In genomic region chr1:54248966-54249365, GRCh38 we compare ENCODE assay signal across 18 cellular contexts. TPM values are rescaled to one million over a fixed set of nuclear protein-coding genes. Genes with fewer than 3 reads are reported as not detected.
DNase-seq lines count a peak whose midpoint lies in the region; ATAC-seq, FAIRE-seq and TF ChIP-seq lines count a peak whose summit lies in the region.
"Had no signal": no experiment of that assay in that cellular context is flagged by ENCODE, and none has a peak within 500 bp of the region (broad histone marks: within the 10 kb centered on the region; RNA-seq: fewer than 3 reads in every experiment).

No MANE protein-coding gene starts in this region.

- H3F3A ChIP-seq in GM23248 (ENCODE audit: insufficient read depth): peaks cover 11% of the 10 kb centered on the region

- H3K79me2 ChIP-seq in GM23248 (ENCODE audit: insufficient read depth) (no peaks in the 10 kb centered on the region), astrocyte (ENCODE audit: insufficient read depth, low read length) (no peaks in the 10 kb centered on the region)

- peaks cover 22% of the 10 kb centered on the region for H3K36me3 Mint-ChIP-seq in astrocyte (ENCODE audit: low read depth, unreplicated experiment)
- no peaks in the 10 kb centered on the region for H3K36me3 Mint-ChIP-seq in natural killer cell treated with Interleukin-12 subunit alpha and Interleukin-12 subunit beta and Interleukin-15 and Interleukin-18, amount 100 ng/mL, for 72 hours
- H3K36me3 Mint-ChIP-seq: stimulated activated memory B cell treated with anti-CD40 and anti-IgM and Interleukin-4, amounts not matched to agents 10 μg/mL and 1 μg/mL and 100 μg/mL, for 72 hours had no signal

- H3K27ac ChIP-seq in GM23248: peak overlapping the region; percentile 32
- no peak overlapping the region for H3K27ac ChIP-seq in astrocyte (ENCODE audit: low read depth, low read length)
- no peak overlapping the region for H3K27ac ChIP-seq in upper lobe of left lung
- H3K27ac ChIP-seq: body of pancreas, HL-60, neural progenitor cell, SK-N-MC had no signal

- no peak for ATAC-seq in natural killer cell treated with Interleukin-12 subunit alpha and Interleukin-12 subunit beta and Interleukin-15 and Interleukin-18, amount 100 ng/mL, for 72 hours
- ATAC-seq in upper lobe of left lung (ENCODE audit: low FRiP score in 2 of 2): no peak
- ATAC-seq: stimulated activated memory B cell treated with anti-CD40 and anti-IgM and Interleukin-4, amounts not matched to agents 10 μg/mL and 1 μg/mL and 100 μg/mL, for 72 hours; upper lobe of right lung had no signal

- TF ChIP-seq CTCF in astrocyte (IDR thresholded peaks at IDR 0.05; ENCODE audit: insufficient read depth, low read depth, low read length) (no peak), GM10266 (IDR thresholded peaks at IDR 0.05; ENCODE audit: control insufficient read depth, insufficient read depth, low read depth, missing control alignments) (no peak), upper lobe of left lung (IDR thresholded peaks at IDR 0.05) (no peak)

- H3K4me1 ChIP-seq in GM23248 (ENCODE audit: insufficient read depth): peaks cover 30% of the 10 kb centered on the region
- peaks cover 23% of the 10 kb centered on the region for H3K4me1 ChIP-seq in astrocyte (ENCODE audit: insufficient read depth, low read length)
- peaks cover 0 to 3% (median 1%) of the 10 kb centered on the region in 4 donors for H3K4me1 ChIP-seq in upper lobe of left lung
- H3K4me1 ChIP-seq: body of pancreas, upper lobe of right lung had no signal

- H3K9ac ChIP-seq in GM23248: peak overlapping the region; percentile 42
- no peak overlapping the region for H3K9ac ChIP-seq in astrocyte (ENCODE audit: low read length)
- H3K9ac ChIP-seq: neural progenitor cell had no signal

- no peak for TF ChIP-seq EP300 in upper lobe of left lung (IDR thresholded peaks at IDR 0.05)

- H3K4me3 Mint-ChIP-seq in astrocyte (ENCODE audit: unreplicated experiment): no peak overlapping the region
- no peak overlapping the region for H3K4me3 Mint-ChIP-seq in natural killer cell treated with Interleukin-12 subunit alpha and Interleukin-12 subunit beta and Interleukin-15 and Interleukin-18, amount 100 ng/mL, for 72 hours
- H3K4me3 Mint-ChIP-seq: activated CD4-positive, alpha-beta memory T cell treated with anti-CD3 and anti-CD28 coated beads for 36 hours; neural progenitor cell; stimulated activated memory B cell treated with anti-CD40 and anti-IgM and Interleukin-4, amounts not matched to agents 10 μg/mL and 1 μg/mL and 100 μg/mL, for 72 hours had no signal

- H3K4me2 ChIP-seq in GM23248 (ENCODE audit: unreplicated experiment) (peak overlapping the region; percentile 5), astrocyte (ENCODE audit: low read length) (no peak overlapping the region)
- H3K4me2 ChIP-seq: neural progenitor cell had no signal

- no peaks in the 10 kb centered on the region for H3K9me2 ChIP-seq in GM23248 (ENCODE audit: insufficient read depth)

- H4K20me1 ChIP-seq in GM23248 (ENCODE audit: insufficient read depth) (no peaks in the 10 kb centered on the region), astrocyte (ENCODE audit: insufficient read depth, low read length) (no peaks in the 10 kb centered on the region)

- in situ Hi-C loops in GM23248 (cut with MboI): no loop called here

- no peak overlapping the region for H3K4me3 ChIP-seq in GM23248
- H3K4me3 ChIP-seq in astrocyte (ENCODE audit: insufficient read depth, low read depth, low read length): no peak overlapping the region
- H3K4me3 ChIP-seq in upper lobe of left lung: no peak overlapping the region
- H3K4me3 ChIP-seq: body of pancreas, lung, neural progenitor cell, SK-N-MC, upper lobe of right lung had no signal

- peaks cover 41% of the 10 kb centered on the region for H3K4me1 Mint-ChIP-seq in astrocyte (ENCODE audit: low read depth, unreplicated experiment)
- peaks cover 4 to 22% of the 10 kb centered on the region in 2 donors for H3K4me1 Mint-ChIP-seq in natural killer cell treated with Interleukin-12 subunit alpha and Interleukin-12 subunit beta and Interleukin-15 and Interleukin-18, amount 100 ng/mL, for 72 hours (ENCODE audit: low read depth in 2 of 2)
- H3K4me1 Mint-ChIP-seq: stimulated activated memory B cell treated with anti-CD40 and anti-IgM and Interleukin-4, amounts not matched to agents 10 μg/mL and 1 μg/mL and 100 μg/mL, for 72 hours had no signal

- 31 to 32% methylated on average over 4 of the region's 4 CpGs for WGBS in GM23248 (ENCODE audit: low coverage in 1 of 2, low lambda C conversion rate in 2 of 2, missing lambda C conversion rate in 2 of 2), 2 experiments
- 75 to 76% methylated on average over 4 of the region's 4 CpGs for WGBS in upper lobe of left lung, 2 donors

- H3K9me3 Mint-ChIP-seq in astrocyte (ENCODE audit: unreplicated experiment): no peaks in the 10 kb centered on the region
- H3K9me3 Mint-ChIP-seq in natural killer cell treated with Interleukin-12 subunit alpha and Interleukin-12 subunit beta and Interleukin-15 and Interleukin-18, amount 100 ng/mL, for 72 hours: no peaks in the 10 kb centered on the region
- H3K9me3 Mint-ChIP-seq: activated CD4-positive, alpha-beta memory T cell treated with anti-CD3 and anti-CD28 coated beads for 36 hours; neural progenitor cell; stimulated activated memory B cell treated with anti-CD40 and anti-IgM and Interleukin-4, amounts not matched to agents 10 μg/mL and 1 μg/mL and 100 μg/mL, for 72 hours had no signal

- H3K27me3 ChIP-seq in GM23248 (replicated peaks; ENCODE audit: insufficient read depth) (no peaks in the 10 kb centered on the region), astrocyte (ENCODE audit: insufficient read depth, low read length) (no peaks in the 10 kb centered on the region), upper lobe of left lung (no peaks in the 10 kb centered on the region)
- H3K27me3 ChIP-seq: body of pancreas, neural progenitor cell, upper lobe of right lung had no signal

- TF ChIP-seq POLR2A in upper lobe of left lung (IDR thresholded peaks at IDR 0.05): no peak

- no peak for FAIRE-seq in astrocyte (lab: Jason Lieb, UNC)

- DNase-seq in AG20443 (ENCODE audit: low spot score): peak; percentile 67
- peak; percentile 66 for DNase-seq in GM23248
- no peak for DNase-seq in astrocyte (ENCODE audit: low read depth)
- no peak for DNase-seq in natural killer cell treated with Interleukin-12 subunit alpha and Interleukin-12 subunit beta and Interleukin-15 and Interleukin-18, amount 100 ng/mL, for 72 hours (ENCODE audit: low spot score)
- no peak for DNase-seq in GM10266 (ENCODE audit: extremely low spot score)
- no peak for DNase-seq in NK-92 treated with Interleukin-12 subunit alpha and Interleukin-12 subunit beta, amount 100 ng/mL, for 24 hours (lab: John Stamatoyannopoulos, UW)
- DNase-seq in upper lobe of left lung: no peak
- DNase-seq: activated CD4-positive, alpha-beta memory T cell treated with anti-CD3 and anti-CD28 coated beads for 36 hours; activated effector memory CD4-positive, alpha-beta T cell treated with anti-CD3 and anti-CD28 coated beads, Interleukin-2, amount 50 U/mL, for 16 hours; body of pancreas; Karpas-422; NCI-H1436; upper lobe of right lung had no signal

- H3K27ac Mint-ChIP-seq in astrocyte (ENCODE audit: unreplicated experiment): peak overlapping the region; percentile 66
- H3K27ac Mint-ChIP-seq in natural killer cell treated with Interleukin-12 subunit alpha and Interleukin-12 subunit beta and Interleukin-15 and Interleukin-18, amount 100 ng/mL, for 72 hours: peak overlapping the region; percentile 2 to 40
- H3K27ac Mint-ChIP-seq: activated CD4-positive, alpha-beta memory T cell treated with anti-CD3 and anti-CD28 coated beads for 36 hours; neural progenitor cell; stimulated activated memory B cell treated with anti-CD40 and anti-IgM and Interleukin-4, amounts not matched to agents 10 μg/mL and 1 μg/mL and 100 μg/mL, for 72 hours had no signal

- H3K9me3 ChIP-seq in GM23248 (ENCODE audit: low read depth): no peaks in the 10 kb centered on the region
- H3K9me3 ChIP-seq in astrocyte (ENCODE audit: insufficient read depth, low read depth, low read length): no peaks in the 10 kb centered on the region
- H3K9me3 ChIP-seq in upper lobe of left lung: no peaks in the 10 kb centered on the region
- H3K9me3 ChIP-seq: body of pancreas, upper lobe of right lung had no signal

- H3K36me3 ChIP-seq in GM23248 (ENCODE audit: low read depth) (no peaks in the 10 kb centered on the region), astrocyte (ENCODE audit: insufficient read depth, low read length) (no peaks in the 10 kb centered on the region), upper lobe of left lung (peaks cover 0 to 27% (median 8%) of the 10 kb centered on the region in 4 donors)
- H3K36me3 ChIP-seq: neural progenitor cell had no signal

- H3K27me3 Mint-ChIP-seq in astrocyte (ENCODE audit: low read depth, unreplicated experiment): no peaks in the 10 kb centered on the region
- no peaks in the 10 kb centered on the region for H3K27me3 Mint-ChIP-seq in natural killer cell treated with Interleukin-12 subunit alpha and Interleukin-12 subunit beta and Interleukin-15 and Interleukin-18, amount 100 ng/mL, for 72 hours
- H3K27me3 Mint-ChIP-seq: activated CD4-positive, alpha-beta memory T cell treated with anti-CD3 and anti-CD28 coated beads for 36 hours; stimulated activated memory B cell treated with anti-CD40 and anti-IgM and Interleukin-4, amounts not matched to agents 10 μg/mL and 1 μg/mL and 100 μg/mL, for 72 hours had no signal

- H2AFZ ChIP-seq in GM23248 (no peak overlapping the region), astrocyte (ENCODE audit: low read depth, low read length) (no peak overlapping the region)
- H2AFZ ChIP-seq: neural progenitor cell had no signal

RNA-seq across cellular contexts. Expression of gene MRPL37, which starts 49.0 kb away (rescaled TPM):
- 111 and 113 TPM in 2 replicates for total RNA-seq in GM23248 (2014; rRNA removed; shearing (Covaris generic))
- polyA plus RNA-seq in GM23248 (2016; fragmentation: Nextera tagmentation; extraction: Ambion mirVana): 91.3 and 102 TPM in 2 replicates
- total RNA-seq in astrocyte: 80.0 and 81.4 TPM in 2 replicates
- 100 to 1,000 TPM; 109 to 158 TPM for total RNA-seq in natural killer cell treated with Interleukin-12 subunit alpha and Interleukin-12 subunit beta and Interleukin-15 and Interleukin-18, amount 100 ng/mL, for 72 hours
- 10 to 100 TPM; 33.2 to 58.2 (median 47.0) TPM for total RNA-seq in upper lobe of left lung

RNA-seq across cellular contexts. Expression of gene CYB5RL, which starts 49.1 kb away (rescaled TPM):
- total RNA-seq in GM23248 (2014; rRNA removed; shearing (Covaris generic)): 2.5 and 4.9 TPM in 2 replicates
- 3.0 and 3.3 TPM in 2 replicates for polyA plus RNA-seq in GM23248 (2016; fragmentation: Nextera tagmentation; extraction: Ambion mirVana)
- 3.9 TPM in 2 replicates for total RNA-seq in astrocyte
- total RNA-seq in natural killer cell treated with Interleukin-12 subunit alpha and Interleukin-12 subunit beta and Interleukin-15 and Interleukin-18, amount 100 ng/mL, for 72 hours: 10 to 100 TPM in 1 of 2 donors, 1 to 10 TPM in 1; 7.1 to 12.0 TPM
- 1 to 10 TPM; 2.7 to 10.0 (median 6.6) TPM for total RNA-seq in upper lobe of left lung

Comparison
In these comparisons a context has a peak if more than half of its experiments do, and no peak if none do; other contexts are left out.
1. DNase-seq: peak in AG20443 (single experiment) and GM23248 (single experiment); none in astrocyte (single experiment), natural killer cell treated with Interleukin-12 subunit alpha and Interleukin-12 subunit beta and Interleukin-15 and Interleukin-18, amount 100 ng/mL, for 72 hours (single experiment), GM10266 (single experiment), NK-92 treated with Interleukin-12 subunit alpha and Interleukin-12 subunit beta, amount 100 ng/mL, for 24 hours (single experiment) and upper lobe of left lung (0 of 2).